1 cellular context compared by ENCODE assay signal in the genomic region with DNA sequence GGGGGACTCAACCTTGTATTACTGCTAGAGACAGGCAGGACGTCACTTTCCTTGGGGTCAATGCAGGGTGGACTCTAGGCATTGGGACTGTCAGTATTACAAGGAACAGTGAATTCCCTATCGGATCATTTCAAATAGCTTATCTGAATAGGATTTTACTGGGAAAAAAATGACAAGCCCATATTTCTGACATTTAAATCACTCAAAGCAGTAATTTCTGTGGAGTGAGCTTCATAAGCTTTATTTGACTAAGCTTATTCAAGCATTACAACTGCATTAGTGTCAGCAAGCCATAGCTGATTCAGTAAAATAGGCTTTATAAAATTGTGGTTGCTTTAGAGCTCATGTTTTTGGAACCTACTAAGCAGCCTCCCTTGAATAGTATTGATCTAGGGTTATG.
TF ChIP-seq lines count a peak whose summit lies in the region.

No MANE protein-coding gene starts in this region.

TF ChIP-seq in GM23338, 12 proteins besides CTCF, POLR2A, EP300 and RAD21 (continued from another document):
- no peak for TF ChIP-seq ZNF462 (CRISPR knock-in tag; IDR thresholded peaks at IDR 0.05)
- no peak for TF ChIP-seq NANOG (IDR thresholded peaks at IDR 0.05; ENCODE audit: borderline replicate concordance)
- no peak for TF ChIP-seq STAT1 (IDR thresholded peaks at IDR 0.05; ENCODE audit: unreplicated experiment)
- TF ChIP-seq ZNF331 (CRISPR knock-in tag; IDR thresholded peaks at IDR 0.05; ENCODE audit: low read depth): no peak
- TF ChIP-seq EZH2 (IDR thresholded peaks at IDR 0.05; ENCODE audit: low read depth, unreplicated experiment): no peak
- no peak for TF ChIP-seq REST (IDR thresholded peaks at IDR 0.05; ENCODE audit: unreplicated experiment)
TF ChIP-seq in GM23338: peak in this region for 0.
